In genomic region chr7:30755384-30756154, GRCh38 we compare ENCODE assay signal across 14 cellular contexts. TPM values are rescaled to one million over a fixed set of nuclear protein-coding genes. Genes with fewer than 3 reads are reported as not detected.
DNase-seq lines count a peak whose midpoint lies in the region; ATAC-seq and TF ChIP-seq lines count a peak whose summit lies in the region.
"Had no signal": no experiment of that assay in that cellular context is flagged by ENCODE, and none has a peak within 500 bp of the region (broad histone marks: within the 10 kb centered on the region; RNA-seq: fewer than 3 reads in every experiment).

No MANE protein-coding gene starts in this region.

- TF ChIP-seq EP300 in transverse colon (IDR thresholded peaks at IDR 0.05; ENCODE audit: low read depth): no peak

- TF ChIP-seq CTCF in WTC11 (IDR thresholded peaks at IDR 0.05): no peak
- no peak for TF ChIP-seq CTCF in lower lobe of right lung (IDR thresholded peaks at IDR 0.05)
- no peak for TF ChIP-seq CTCF in transverse colon (IDR thresholded peaks at IDR 0.05)

- no peak for DNase-seq in WTC11 (ENCODE audit: low spot score)
- peak; percentile 59 for DNase-seq in fibroblast of gingiva (ENCODE audit: low read depth)
- DNase-seq in lower lobe of right lung: no peak
- DNase-seq in transverse colon: no peak
- no peak for DNase-seq in LoVo (ENCODE audit: low spot score)
- DNase-seq in activated CD4-positive, CD25-positive, alpha-beta regulatory T cell (lab: John Stamatoyannopoulos, UW): no peak
- DNase-seq: amniotic stem cell; NCI-H526 treated with DMSO at 0.1 percent for 48 hours; SIG-M5; stimulated activated naive CD4-positive, alpha-beta T cell treated with Interleukin-2 at 50 U/mL for 16 hours had no signal

- WGBS in transverse colon (ENCODE audit: low coverage in 1 of 2), 2 donors: 79 to 80% methylated on average over 3 to 21 of the region's 22 CpGs

- no peaks in the 10 kb centered on the region for H3K36me3 Mint-ChIP-seq in WTC11

- no peak for TF ChIP-seq POLR2A in transverse colon (IDR thresholded peaks at IDR 0.05)

- peak overlapping the region; percentile 63 for H3K4me3 ChIP-seq in lower lobe of right lung
- H3K4me3 ChIP-seq in transverse colon: no peak overlapping the region

- H3K27ac ChIP-seq in lower lobe of right lung (peak overlapping the region; percentile 63), transverse colon (peak overlapping the region; percentile 12 to 72 (median 52))
- H3K27ac ChIP-seq: neutrophil had no signal

- H3K27me3 Mint-ChIP-seq in WTC11 (ENCODE audit: low read depth): no peaks in the 10 kb centered on the region; the same call in none of the 2 replicates

- H3K9me3 ChIP-seq in lower lobe of right lung (no peaks in the 10 kb centered on the region), transverse colon (no peaks in the 10 kb centered on the region)
- H3K9me3 ChIP-seq: neutrophil had no signal

- H3K4me1 ChIP-seq in lower lobe of right lung (peaks cover 57% of the 10 kb centered on the region), transverse colon (peaks cover 13 to 30% (median 28%) of the 10 kb centered on the region in 4 donors)

- peak; percentile 44; the same call in 1 of the 2 replicates for ATAC-seq in WTC11
- ATAC-seq in lower lobe of right lung: peak; percentile 23 to 27
- no peak for ATAC-seq in GM19455 (IDR thresholded peaks at IDR 0.05; ENCODE audit: unreplicated experiment)
- no peak for ATAC-seq in GM21576 (IDR thresholded peaks at IDR 0.05; ENCODE audit: unreplicated experiment)

- H3K4me3 Mint-ChIP-seq in WTC11: no peak overlapping the region

- intact Hi-C loops in lower lobe of right lung (cut with DNase I): no loop called here
- intact Hi-C loops in transverse colon (cut with DNase I; ENCODE audit: low total_unique reads): no loop called here

- H3K27ac Mint-ChIP-seq in WTC11: no peak overlapping the region

- no peaks in the 10 kb centered on the region for H3K4me1 Mint-ChIP-seq in WTC11

- H3K36me3 ChIP-seq in lower lobe of right lung (peaks cover 14% of the 10 kb centered on the region), transverse colon (no peaks in the 10 kb centered on the region)
- H3K36me3 ChIP-seq: neutrophil had no signal

- CTCF ChIA-PET in WTC11 (lab: Charles Lee): interaction anchor here (1.1 kb wide), 1 partner anchor 10 kb away, joined by 3 read pairs; no protein-coding TSS in a partner anchor

- no peaks in the 10 kb centered on the region for H3K27me3 ChIP-seq in lower lobe of right lung (ENCODE audit: low read depth)
- no peaks in the 10 kb centered on the region for H3K27me3 ChIP-seq in transverse colon

- in situ Hi-C loops in transverse colon (cut with MboI; ENCODE audit: low pct_ligation_motif_present in 1 of 4, low pct_unique_long_range_greater_than_20kb in 1 of 4, low sequenced_read_pairs in 3 of 4): no loop called here

- H3K9me3 Mint-ChIP-seq in WTC11: peaks cover 6% of the 10 kb centered on the region

- POLR2A ChIA-PET in WTC11 (lab: Charles Lee): interaction anchor here (0.7 kb wide), 1 partner anchor 10 kb away, joined by 4 read pairs; no protein-coding TSS in a partner anchor

TF ChIP-seq in WTC11, 78 proteins besides CTCF, POLR2A, EP300 and RAD21:
- TF ChIP-seq ZNF263 (CRISPR knock-in tag; IDR thresholded peaks at IDR 0.05; ENCODE audit: low read depth) (no peak), USF2 (CRISPR knock-in tag; IDR thresholded peaks at IDR 0.05) (no peak), PRRX2 (CRISPR knock-in tag; IDR thresholded peaks at IDR 0.05) (no peak), CREM (CRISPR knock-in tag; IDR thresholded peaks at IDR 0.05) (no peak)

RNA-seq across cellular contexts. Expression of gene INMT, which starts 3.6 kb away (rescaled TPM):
- total RNA-seq in WTC11 (2021) (3.5 to 5.6 TPM (median 4.4 TPM) in 3 replicates), lower lobe of right lung (249 TPM), transverse colon (10 to 100 TPM in 1 of 4 donors, 1 to 10 TPM in 3; 3.8 to 15.5 (median 8.7) TPM)
- total RNA-seq: endothelial cell of umbilical vein had no signal

RNA-seq across cellular contexts. Expression of gene MINDY4, which starts 15.6 kb away (rescaled TPM):
- 1.8 to 2.2 TPM (median 2.0 TPM) in 3 replicates for total RNA-seq in WTC11 (2021)
- 13.8 TPM for total RNA-seq in lower lobe of right lung
- total RNA-seq in transverse colon: 10 to 100 TPM in 1 of 4 donors, 1 to 10 TPM in 3; 4.6 to 14.1 (median 6.8) TPM

Comparison
In these comparisons a context has a peak if more than half of its experiments do, and no peak if none do; other contexts are left out.
1. ATAC-seq: peak in WTC11 (single experiment) and lower lobe of right lung (2 of 2); none in GM19455 (single experiment) and GM21576 (single experiment).
2. RNA of gene INMT, which starts 3.6 kb away (total RNA-seq): 249 TPM in lower lobe of right lung (single experiment); 3.8 to 15.5 TPM in transverse colon and 3.5 to 5.6 TPM in WTC11; every median in the first group is over 10 times any median in the second.